ENCODE assay signal across 9 cellular contexts in genomic region chr16:79146-80054, GRCh38. TPM values are rescaled to one million over a fixed set of nuclear protein-coding genes. Genes with fewer than 3 reads are reported as not detected.
DNase-seq lines count a peak whose midpoint lies in the region; ATAC-seq, FAIRE-seq and TF ChIP-seq lines count a peak whose summit lies in the region.
"Had no signal": no experiment of that assay in that cellular context is flagged by ENCODE, and none has a peak within 500 bp of the region (broad histone marks: within the 10 kb centered on the region; RNA-seq: fewer than 3 reads in every experiment).

No MANE protein-coding gene starts in this region.

- no peak overlapping the region for H2AFZ ChIP-seq in HepG2 (ENCODE audit: low read length)

- POLR2A ChIA-PET in HepG2 (lab: Yijun Ruan, JAX): no interaction called here

- no peak for DNase-seq in activated T-cell treated with anti-CD3 and anti-CD28 coated beads, Interleukin-2, amount 50 U/mL, for 24 hours
- DNase-seq in activated T-cell treated with anti-CD3 and anti-CD28 coated beads for 4 hours: no peak
- no peak for DNase-seq in activated naive CD4-positive, alpha-beta T cell treated with anti-CD3 and anti-CD28 coated beads, Interleukin-2, amount 50 U/mL, for 72 hours (ENCODE audit: low spot score in 2 of 2)
- DNase-seq in HepG2 (ENCODE audit: low spot score): no peak
- no peak for DNase-seq in tibial artery
- no peak for DNase-seq in DMS153 treated with DMSO at 0.1 percent for 48 hours (lab: John Stamatoyannopoulos, UW; ENCODE audit: unreplicated experiment)
- DNase-seq: activated gamma-delta T cell had no signal

- TF ChIP-seq CTCF in HepG2 (CRISPR knock-in tag; IDR thresholded peaks at IDR 0.05) (no peak), tibial artery (IDR thresholded peaks at IDR 0.05) (no peak)

- H3K36me3 ChIP-seq in HepG2 (replicated peaks in 1 of 2; ENCODE audit: control insufficient read depth in 1 of 2, insufficient read depth in 2 of 2, low read length in 2 of 2): peaks cover 4 to 17% of the 10 kb centered on the region in 2 experiments; a peak in 3 of 5 replicates
- peaks cover 11 to 43% (median 20%) of the 10 kb centered on the region in 3 donors for H3K36me3 ChIP-seq in tibial artery

- no peak for ATAC-seq in activated naive CD4-positive, alpha-beta T cell treated with anti-CD3 and anti-CD28 coated beads, Interleukin-2, amount 50 U/mL, for 72 hours
- ATAC-seq in HepG2 (no peak), GM18907 (IDR thresholded peaks at IDR 0.05; ENCODE audit: unreplicated experiment) (no peak), HG03565 (IDR thresholded peaks at IDR 0.05; ENCODE audit: unreplicated experiment) (no peak)

- WGBS in HepG2 (ENCODE audit: low lambda C conversion rate): 90% methylated on average over 26 of the region's 32 CpGs

- TF ChIP-seq POLR2A in HepG2 (IDR thresholded peaks at IDR 0.05; ENCODE audit: insufficient read depth in 1 of 2, low read depth in 2 of 2, low read length in 2 of 2): no peak

- in situ Hi-C loops in HepG2 (cut with HindIII; ENCODE audit: extremely low pct_ligation_motif_present, low pct_unique_long_range_greater_than_20kb): no loop called here

- peak overlapping the region; percentile 93 for H3K27ac Mint-ChIP-seq in activated T-cell treated with anti-CD3 and anti-CD28 coated beads, Interleukin-2, amount 50 U/mL, for 24 hours
- peak overlapping the region; percentile 85 to 93 for H3K27ac Mint-ChIP-seq in activated naive CD4-positive, alpha-beta T cell treated with anti-CD3 and anti-CD28 coated beads, Interleukin-2, amount 50 U/mL, for 72 hours

- TF ChIP-seq RAD21 in HepG2 (CRISPR knock-in tag; IDR thresholded peaks at IDR 0.05): no peak

- H3K27ac ChIP-seq in HepG2 (ENCODE audit: extremely low read length, insufficient read depth, low read length): no peak overlapping the region
- peak overlapping the region; percentile 98 to 100 for H3K27ac ChIP-seq in tibial artery

- peaks cover 2% of the 10 kb centered on the region for H3K79me2 ChIP-seq in HepG2 (ENCODE audit: insufficient read depth, low read length)

- no TSS peak for BruUV-seq in HepG2 (replicated peaks; lab: Mats Ljungman, UMichigan)

- TF ChIP-seq EP300 in HepG2 (IDR thresholded peaks at IDR 0.05; ENCODE audit: low read depth in 2 of 2, low read length in 2 of 2) (no peak), HepG2 (CRISPR knock-in tag; IDR thresholded peaks at IDR 0.05; ENCODE audit: borderline replicate concordance) (no peak)

- peak overlapping the region; percentile 95 for H3K4me2 ChIP-seq in HepG2 (ENCODE audit: low read depth, low read length)

- H3K4me3 ChIP-seq in HepG2 (replicated peaks in 1 of 3; ENCODE audit: insufficient read depth in 1 of 3, low read depth in 2 of 3, low read length in 3 of 3): peak overlapping the region; percentile 63 to 84 (median 80); a peak in 5 of 6 replicates
- peak overlapping the region; percentile 72 to 81 for H3K4me3 ChIP-seq in tibial artery

- intact Hi-C loops in HepG2 (cut with micrococcal nuclease; ENCODE audit: unreplicated experiment): no loop called here
- intact Hi-C loops in tibial artery (cut with DNase I; ENCODE audit: low total_unique reads): no loop called here

- no peaks in the 10 kb centered on the region for H3K9me3 Mint-ChIP-seq in activated T-cell treated with anti-CD3 and anti-CD28 coated beads, Interleukin-2, amount 50 U/mL, for 24 hours
- H3K9me3 Mint-ChIP-seq in activated naive CD4-positive, alpha-beta T cell treated with anti-CD3 and anti-CD28 coated beads, Interleukin-2, amount 50 U/mL, for 72 hours: no peaks in the 10 kb centered on the region

- peak overlapping the region; percentile 86 for H3K9ac ChIP-seq in HepG2 (ENCODE audit: insufficient read depth, low read depth, low read length)

- peaks cover 44% of the 10 kb centered on the region for H3K4me1 ChIP-seq in HepG2 (ENCODE audit: insufficient read depth, low read length)
- peaks cover 17 to 79% (median 69%) of the 10 kb centered on the region in 4 donors for H3K4me1 ChIP-seq in tibial artery

- H3K27me3 ChIP-seq in HepG2 (ENCODE audit: control insufficient read depth in 1 of 2, insufficient read depth in 2 of 2, low read length in 2 of 2): peaks cover 0 to under 1% of the 10 kb centered on the region in 2 experiments; a peak in 1 of 5 replicates
- no peaks in the 10 kb centered on the region for H3K27me3 ChIP-seq in tibial artery

- H4K20me1 ChIP-seq in HepG2 (ENCODE audit: insufficient read depth, low read length): no peaks in the 10 kb centered on the region

- H3K36me3 Mint-ChIP-seq in activated T-cell treated with anti-CD3 and anti-CD28 coated beads, Interleukin-2, amount 50 U/mL, for 24 hours (ENCODE audit: low read depth): peaks cover 41% of the 10 kb centered on the region
- peaks cover 0 to 8% of the 10 kb centered on the region in 2 donors for H3K36me3 Mint-ChIP-seq in activated naive CD4-positive, alpha-beta T cell treated with anti-CD3 and anti-CD28 coated beads, Interleukin-2, amount 50 U/mL, for 72 hours

- no peak for FAIRE-seq in HepG2 (lab: Jason Lieb, UNC)

- H3K9me3 ChIP-seq in HepG2 (ENCODE audit: low read length) (no peaks in the 10 kb centered on the region), tibial artery (no peaks in the 10 kb centered on the region)

- peaks cover 55% of the 10 kb centered on the region for H3K4me1 Mint-ChIP-seq in activated T-cell treated with anti-CD3 and anti-CD28 coated beads, Interleukin-2, amount 50 U/mL, for 24 hours (ENCODE audit: low read depth)

- CTCF ChIA-PET in HepG2 (lab: Yijun Ruan, JAX; ENCODE audit: low intra/inter-chr PET ratio, low total read pairs): no interaction called here

- H3K4me3 Mint-ChIP-seq in activated T-cell treated with anti-CD3 and anti-CD28 coated beads, Interleukin-2, amount 50 U/mL, for 24 hours: peak overlapping the region; percentile 88

- peaks cover 7% of the 10 kb centered on the region for H3K27me3 Mint-ChIP-seq in activated T-cell treated with anti-CD3 and anti-CD28 coated beads, Interleukin-2, amount 50 U/mL, for 24 hours

RNA-seq across cellular contexts. Expression of gene MPG, which starts 1.4 kb away (rescaled TPM):
- 10 to 100 TPM; 32.6 to 65.6 TPM for total RNA-seq in activated naive CD4-positive, alpha-beta T cell treated with anti-CD3 and anti-CD28 coated beads, Interleukin-2, amount 50 U/mL, for 72 hours
- 56.4 and 62.5 TPM in 2 replicates for total RNA-seq in HepG2 (2016; rRNA removed; fragmentation: Illumina TruSeq; extraction: Trizol)
- 46.3 and 53.1 TPM in 2 replicates for total RNA-seq in HepG2 (2016; cell fraction: cytosol; rRNA removed; fragmentation: Illumina TruSeq; extraction: Trizol; ENCODE audit: low read depth)
- total RNA-seq in HepG2 (2016; cell fraction: insoluble cytoplasmic fraction; rRNA removed; fragmentation: Illumina TruSeq; extraction: Trizol): 55.9 and 64.7 TPM in 2 replicates
- 57.4 and 76.0 TPM in 2 replicates for total RNA-seq in HepG2 (2016; cell fraction: membrane; rRNA removed; fragmentation: Illumina TruSeq; extraction: Trizol)
- 33.2 and 35.5 TPM in 2 replicates for total RNA-seq in HepG2 (2016; cell fraction: nucleus; rRNA removed; fragmentation: Illumina TruSeq; extraction: Trizol)
- polyA plus RNA-seq in HepG2 (2011; rRNA removed): 59.1 and 74.2 TPM in 2 replicates
- 62.1 and 108 TPM in 2 replicates for polyA plus RNA-seq in HepG2 (2011; cell fraction: cytosol; rRNA removed)
- 58.8 and 62.5 TPM in 2 replicates for polyA plus RNA-seq in HepG2 (2011; cell fraction: nucleus; rRNA removed)
- 30.3 and 43.2 TPM in 2 replicates for polyA plus RNA-seq in HepG2 (2012)
- polyA plus RNA-seq in HepG2 (2016; cell fraction: cytosol; fragmentation: Illumina TruSeq; extraction: Trizol; ENCODE audit: low read depth): 53.6 and 59.3 TPM in 2 replicates
- polyA plus RNA-seq in HepG2 (2016; cell fraction: insoluble cytoplasmic fraction; fragmentation: Illumina TruSeq; extraction: Trizol; ENCODE audit: low read depth): 53.6 and 58.3 TPM in 2 replicates
- 56.7 and 61.4 TPM in 2 replicates for polyA plus RNA-seq in HepG2 (2016; cell fraction: membrane; fragmentation: Illumina TruSeq; extraction: Trizol; ENCODE audit: low read depth)
- 53.3 and 60.6 TPM in 2 replicates for polyA plus RNA-seq in HepG2 (2016; cell fraction: nucleus; fragmentation: Illumina TruSeq; extraction: Trizol; ENCODE audit: insufficient read depth, low read depth)
- 22.4 and 34.8 TPM in 2 replicates for polyA minus RNA-seq in HepG2 (2011; rRNA and poly(A)+ RNA removed; ENCODE audit: low replicate concordance)
- 27.0 and 35.2 TPM in 2 replicates for polyA minus RNA-seq in HepG2 (2011; cell fraction: cytosol; rRNA and poly(A)+ RNA removed)
- polyA minus RNA-seq in HepG2 (2011; cell fraction: nucleus; rRNA and poly(A)+ RNA removed): 5.8 and 10.3 TPM in 2 replicates

RNA-seq across cellular contexts. Expression of gene RHBDF1, which starts 7.0 kb away (rescaled TPM):
- total RNA-seq in activated naive CD4-positive, alpha-beta T cell treated with anti-CD3 and anti-CD28 coated beads, Interleukin-2, amount 50 U/mL, for 72 hours: under 1 TPM; 0.23 to 0.47 TPM
- total RNA-seq in HepG2 (2016; rRNA removed; fragmentation: Illumina TruSeq; extraction: Trizol): 1.8 and 5.4 TPM in 2 replicates
- 0.81 and 1.8 TPM in 2 replicates for total RNA-seq in HepG2 (2016; cell fraction: cytosol; rRNA removed; fragmentation: Illumina TruSeq; extraction: Trizol; ENCODE audit: low read depth)
- 1.4 and 5.9 TPM in 2 replicates for total RNA-seq in HepG2 (2016; cell fraction: insoluble cytoplasmic fraction; rRNA removed; fragmentation: Illumina TruSeq; extraction: Trizol)
- 0.96 and 1.5 TPM in 2 replicates for total RNA-seq in HepG2 (2016; cell fraction: membrane; rRNA removed; fragmentation: Illumina TruSeq; extraction: Trizol)
- total RNA-seq in HepG2 (2016; cell fraction: nucleus; rRNA removed; fragmentation: Illumina TruSeq; extraction: Trizol): 6.4 and 8.4 TPM in 2 replicates
- polyA plus RNA-seq in HepG2 (2011; rRNA removed): 26.9 and 28.1 TPM in 2 replicates
- polyA plus RNA-seq in HepG2 (2011; cell fraction: cytosol; rRNA removed): 8.5 and 9.9 TPM in 2 replicates
- polyA plus RNA-seq in HepG2 (2011; cell fraction: nucleus; rRNA removed): 199 and 238 TPM in 2 replicates
- 4.3 and 9.2 TPM in 2 replicates for polyA plus RNA-seq in HepG2 (2012)
- polyA plus RNA-seq in HepG2 (2016; cell fraction: cytosol; fragmentation: Illumina TruSeq; extraction: Trizol; ENCODE audit: low read depth): 0.72 and 0.88 TPM in 2 replicates
- 1.7 and 2.1 TPM in 2 replicates for polyA plus RNA-seq in HepG2 (2016; cell fraction: insoluble cytoplasmic fraction; fragmentation: Illumina TruSeq; extraction: Trizol; ENCODE audit: low read depth)
- polyA plus RNA-seq in HepG2 (2016; cell fraction: membrane; fragmentation: Illumina TruSeq; extraction: Trizol; ENCODE audit: low read depth): 1.1 and 1.3 TPM in 2 replicates
- 26.0 and 29.9 TPM in 2 replicates for polyA plus RNA-seq in HepG2 (2016; cell fraction: nucleus; fragmentation: Illumina TruSeq; extraction: Trizol; ENCODE audit: insufficient read depth, low read depth)
- 10.2 and 17.2 TPM in 2 replicates for polyA minus RNA-seq in HepG2 (2011; rRNA and poly(A)+ RNA removed; ENCODE audit: low replicate concordance)
- 4.0 and 4.5 TPM in 2 replicates for polyA minus RNA-seq in HepG2 (2011; cell fraction: cytosol; rRNA and poly(A)+ RNA removed)
- 18.3 and 18.5 TPM in 2 replicates for polyA minus RNA-seq in HepG2 (2011; cell fraction: nucleus; rRNA and poly(A)+ RNA removed)

RNA-seq across cellular contexts. Expression of gene SNRNP25, which starts 25.8 kb away (rescaled TPM):
- 10 to 100 TPM; 47.6 to 53.4 TPM for total RNA-seq in activated naive CD4-positive, alpha-beta T cell treated with anti-CD3 and anti-CD28 coated beads, Interleukin-2, amount 50 U/mL, for 72 hours
- 97.4 and 103 TPM in 2 replicates for total RNA-seq in HepG2 (2016; rRNA removed; fragmentation: Illumina TruSeq; extraction: Trizol)
- 131 and 159 TPM in 2 replicates for total RNA-seq in HepG2 (2016; cell fraction: cytosol; rRNA removed; fragmentation: Illumina TruSeq; extraction: Trizol; ENCODE audit: low read depth)
- 98.3 and 99.2 TPM in 2 replicates for total RNA-seq in HepG2 (2016; cell fraction: insoluble cytoplasmic fraction; rRNA removed; fragmentation: Illumina TruSeq; extraction: Trizol)
- 209 and 211 TPM in 2 replicates for total RNA-seq in HepG2 (2016; cell fraction: membrane; rRNA removed; fragmentation: Illumina TruSeq; extraction: Trizol)
- total RNA-seq in HepG2 (2016; cell fraction: nucleus; rRNA removed; fragmentation: Illumina TruSeq; extraction: Trizol): 35.7 and 35.9 TPM in 2 replicates
- polyA plus RNA-seq in HepG2 (2011; rRNA removed): 26.5 and 34.1 TPM in 2 replicates
- polyA plus RNA-seq in HepG2 (2011; cell fraction: cytosol; rRNA removed): 30.0 and 42.1 TPM in 2 replicates
- polyA plus RNA-seq in HepG2 (2011; cell fraction: nucleus; rRNA removed): 14.5 and 15.2 TPM in 2 replicates
- 20.6 and 26.4 TPM in 2 replicates for polyA plus RNA-seq in HepG2 (2012)
- 174 and 209 TPM in 2 replicates for polyA plus RNA-seq in HepG2 (2016; cell fraction: cytosol; fragmentation: Illumina TruSeq; extraction: Trizol; ENCODE audit: low read depth)
- 104 and 113 TPM in 2 replicates for polyA plus RNA-seq in HepG2 (2016; cell fraction: insoluble cytoplasmic fraction; fragmentation: Illumina TruSeq; extraction: Trizol; ENCODE audit: low read depth)
- polyA plus RNA-seq in HepG2 (2016; cell fraction: membrane; fragmentation: Illumina TruSeq; extraction: Trizol; ENCODE audit: low read depth): 222 and 223 TPM in 2 replicates
- 66.9 and 75.9 TPM in 2 replicates for polyA plus RNA-seq in HepG2 (2016; cell fraction: nucleus; fragmentation: Illumina TruSeq; extraction: Trizol; ENCODE audit: insufficient read depth, low read depth)
- polyA minus RNA-seq in HepG2 (2011; rRNA and poly(A)+ RNA removed; ENCODE audit: low replicate concordance): 12.7 and 34.1 TPM in 2 replicates
- 4.7 and 7.8 TPM in 2 replicates for polyA minus RNA-seq in HepG2 (2011; cell fraction: cytosol; rRNA and poly(A)+ RNA removed)
- 7.2 and 9.5 TPM in 2 replicates for polyA minus RNA-seq in HepG2 (2011; cell fraction: nucleus; rRNA and poly(A)+ RNA removed)

RNA-seq across cellular contexts. Expression of gene POLR3K, which starts 26.0 kb away (rescaled TPM):
- 10 to 100 TPM; 40.6 to 44.3 TPM for total RNA-seq in activated naive CD4-positive, alpha-beta T cell treated with anti-CD3 and anti-CD28 coated beads, Interleukin-2, amount 50 U/mL, for 72 hours
- total RNA-seq in HepG2 (2016; rRNA removed; fragmentation: Illumina TruSeq; extraction: Trizol): 18.8 and 22.4 TPM in 2 replicates
- 10.0 and 10.3 TPM in 2 replicates for total RNA-seq in HepG2 (2016; cell fraction: cytosol; rRNA removed; fragmentation: Illumina TruSeq; extraction: Trizol; ENCODE audit: low read depth)
- total RNA-seq in HepG2 (2016; cell fraction: insoluble cytoplasmic fraction; rRNA removed; fragmentation: Illumina TruSeq; extraction: Trizol): 19.8 and 23.7 TPM in 2 replicates
- 11.2 and 12.8 TPM in 2 replicates for total RNA-seq in HepG2 (2016; cell fraction: membrane; rRNA removed; fragmentation: Illumina TruSeq; extraction: Trizol)
- total RNA-seq in HepG2 (2016; cell fraction: nucleus; rRNA removed; fragmentation: Illumina TruSeq; extraction: Trizol): 8.8 and 11.3 TPM in 2 replicates
- 14.8 TPM in 2 replicates for polyA plus RNA-seq in HepG2 (2011; rRNA removed)
- 22.5 and 26.6 TPM in 2 replicates for polyA plus RNA-seq in HepG2 (2011; cell fraction: cytosol; rRNA removed)
- 10.5 and 11.1 TPM in 2 replicates for polyA plus RNA-seq in HepG2 (2011; cell fraction: nucleus; rRNA removed)
- 14.3 and 17.5 TPM in 2 replicates for polyA plus RNA-seq in HepG2 (2012)
- 9.1 and 9.8 TPM in 2 replicates for polyA plus RNA-seq in HepG2 (2016; cell fraction: cytosol; fragmentation: Illumina TruSeq; extraction: Trizol; ENCODE audit: low read depth)
- 34.2 and 38.7 TPM in 2 replicates for polyA plus RNA-seq in HepG2 (2016; cell fraction: insoluble cytoplasmic fraction; fragmentation: Illumina TruSeq; extraction: Trizol; ENCODE audit: low read depth)
- polyA plus RNA-seq in HepG2 (2016; cell fraction: membrane; fragmentation: Illumina TruSeq; extraction: Trizol; ENCODE audit: low read depth): 11.8 and 11.9 TPM in 2 replicates
- polyA plus RNA-seq in HepG2 (2016; cell fraction: nucleus; fragmentation: Illumina TruSeq; extraction: Trizol; ENCODE audit: insufficient read depth, low read depth): 18.2 and 22.9 TPM in 2 replicates
- polyA minus RNA-seq in HepG2 (2011; rRNA and poly(A)+ RNA removed; ENCODE audit: low replicate concordance): 15.9 and 48.0 TPM in 2 replicates
- 5.5 and 7.7 TPM in 2 replicates for polyA minus RNA-seq in HepG2 (2011; cell fraction: cytosol; rRNA and poly(A)+ RNA removed)
- polyA minus RNA-seq in HepG2 (2011; cell fraction: nucleus; rRNA and poly(A)+ RNA removed): 8.8 and 10.9 TPM in 2 replicates

RNA-seq across cellular contexts. Expression of gene NPRL3, which starts 59.1 kb away (rescaled TPM):
- 10 to 100 TPM; 27.4 to 51.3 TPM for total RNA-seq in activated naive CD4-positive, alpha-beta T cell treated with anti-CD3 and anti-CD28 coated beads, Interleukin-2, amount 50 U/mL, for 72 hours
- 5.2 and 6.5 TPM in 2 replicates for total RNA-seq in HepG2 (2016; rRNA removed; fragmentation: Illumina TruSeq; extraction: Trizol)
- 11.5 and 11.7 TPM in 2 replicates for total RNA-seq in HepG2 (2016; cell fraction: cytosol; rRNA removed; fragmentation: Illumina TruSeq; extraction: Trizol; ENCODE audit: low read depth)
- total RNA-seq in HepG2 (2016; cell fraction: insoluble cytoplasmic fraction; rRNA removed; fragmentation: Illumina TruSeq; extraction: Trizol): 5.9 and 6.4 TPM in 2 replicates
- 10.1 and 10.8 TPM in 2 replicates for total RNA-seq in HepG2 (2016; cell fraction: membrane; rRNA removed; fragmentation: Illumina TruSeq; extraction: Trizol)
- total RNA-seq in HepG2 (2016; cell fraction: nucleus; rRNA removed; fragmentation: Illumina TruSeq; extraction: Trizol): 8.0 and 8.3 TPM in 2 replicates
- 7.9 and 9.9 TPM in 2 replicates for polyA plus RNA-seq in HepG2 (2011; rRNA removed)
- 4.5 and 4.8 TPM in 2 replicates for polyA plus RNA-seq in HepG2 (2011; cell fraction: cytosol; rRNA removed)
- polyA plus RNA-seq in HepG2 (2011; cell fraction: nucleus; rRNA removed): 39.7 and 53.9 TPM in 2 replicates
- polyA plus RNA-seq in HepG2 (2012): 19.3 and 29.5 TPM in 2 replicates
- 17.8 and 18.7 TPM in 2 replicates for polyA plus RNA-seq in HepG2 (2016; cell fraction: cytosol; fragmentation: Illumina TruSeq; extraction: Trizol; ENCODE audit: low read depth)
- 16.6 and 24.0 TPM in 2 replicates for polyA plus RNA-seq in HepG2 (2016; cell fraction: insoluble cytoplasmic fraction; fragmentation: Illumina TruSeq; extraction: Trizol; ENCODE audit: low read depth)
- polyA plus RNA-seq in HepG2 (2016; cell fraction: membrane; fragmentation: Illumina TruSeq; extraction: Trizol; ENCODE audit: low read depth): 26.9 and 32.5 TPM in 2 replicates
- 24.4 and 31.0 TPM in 2 replicates for polyA plus RNA-seq in HepG2 (2016; cell fraction: nucleus; fragmentation: Illumina TruSeq; extraction: Trizol; ENCODE audit: insufficient read depth, low read depth)
- polyA minus RNA-seq in HepG2 (2011; rRNA and poly(A)+ RNA removed; ENCODE audit: low replicate concordance): 25.9 and 39.1 TPM in 2 replicates
- polyA minus RNA-seq in HepG2 (2011; cell fraction: cytosol; rRNA and poly(A)+ RNA removed): 9.3 and 11.2 TPM in 2 replicates
- 12.3 and 19.1 TPM in 2 replicates for polyA minus RNA-seq in HepG2 (2011; cell fraction: nucleus; rRNA and poly(A)+ RNA removed)
